13 cellular contexts compared by ENCODE assay signal in genomic region chr6:108630050-108630714, GRCh38.
DNase-seq lines count a peak whose midpoint lies in the region; ATAC-seq and TF ChIP-seq lines count a peak whose summit lies in the region.
"Had no signal": no experiment of that assay in that cellular context is flagged by ENCODE, and none has a peak within 500 bp of the region (broad histone marks: within the 10 kb centered on the region; RNA-seq: fewer than 3 reads in every experiment).

No MANE protein-coding gene starts in this region.

- intact Hi-C loops in activated CD4-positive, alpha-beta memory T cell treated with anti-CD3 and anti-CD28 coated beads for 36 hours (cut with micrococcal nuclease) = loop anchor here (1.0 to 5.0 kb wide), 3 partner anchors 31 to 65 kb away; no protein-coding TSS in a partner anchor
- intact Hi-C loops in A673 (cut with micrococcal nuclease; ENCODE audit: unreplicated experiment) = no loop called here
- intact Hi-C loops in prostate gland (cut with DNase I) = no loop called here

- peaks cover 81 to 93% (median 93%) of the 10 kb centered on the region in 3 donors for H3K4me1 Mint-ChIP-seq in CD8-positive, alpha-beta memory T cell
- H3K4me1 Mint-ChIP-seq in activated CD4-positive, alpha-beta memory T cell treated with anti-CD3 and anti-CD28 coated beads for 36 hours (ENCODE audit: low read depth) = peaks cover 61% of the 10 kb centered on the region

- POLR2A ChIA-PET in CD8-positive, alpha-beta memory T cell (lab: Charles Lee) = no interaction called here
- POLR2A ChIA-PET in activated CD4-positive, alpha-beta memory T cell treated with anti-CD3 and anti-CD28 coated beads for 36 hours (lab: Charles Lee) = interaction anchor here (1.0 kb wide), 1 partner anchor 9 kb away, joined by 3 read pairs; no protein-coding TSS in a partner anchor
- POLR2A ChIA-PET in A673 (lab: Charles Lee; ENCODE audit: low non-redundant PET) = no interaction called here

- ATAC-seq in HG03442 (IDR thresholded peaks at IDR 0.05; ENCODE audit: unreplicated experiment) = peak; percentile 46

- BruUV-seq in A673 (replicated peaks; lab: Mats Ljungman, UMichigan) = no TSS peak

- no peaks in the 10 kb centered on the region for H3K27me3 Mint-ChIP-seq in CD8-positive, alpha-beta memory T cell
- no peaks in the 10 kb centered on the region for H3K27me3 Mint-ChIP-seq in activated CD4-positive, alpha-beta memory T cell treated with anti-CD3 and anti-CD28 coated beads for 36 hours

- peaks cover 36% of the 10 kb centered on the region for H3K4me1 ChIP-seq in CD8-positive, alpha-beta memory T cell (ENCODE audit: insufficient read depth, low read length)
- H3K4me1 ChIP-seq in A673 (ENCODE audit: insufficient read depth, low read length, poor library complexity, severe bottlenecking) = peaks cover 17% of the 10 kb centered on the region
- H3K4me1 ChIP-seq in prostate gland (replicated peaks) = no peaks in the 10 kb centered on the region

- peak overlapping the region in 1 of 7 donors; percentile 14 for H3K4me3 Mint-ChIP-seq in CD8-positive, alpha-beta memory T cell
- no peak overlapping the region for H3K4me3 Mint-ChIP-seq in activated CD4-positive, alpha-beta memory T cell treated with anti-CD3 and anti-CD28 coated beads for 36 hours

- H3K4me3 ChIP-seq in CD8-positive, alpha-beta memory T cell (ENCODE audit: low read length) = no peak overlapping the region
- no peak overlapping the region for H3K4me3 ChIP-seq in A673 (ENCODE audit: low read depth, low read length, poor library complexity, severe bottlenecking)
- H3K4me3 ChIP-seq in prostate gland = no peak overlapping the region
- H3K4me3 ChIP-seq: transverse colon had no signal

- peak in 1 of 5 donors; percentile 34 for DNase-seq in CD8-positive, alpha-beta memory T cell
- DNase-seq in activated CD4-positive, alpha-beta memory T cell treated with anti-CD3 and anti-CD28 coated beads for 36 hours = peak; percentile 39
- DNase-seq in kidney tubule cell (ENCODE audit: low spot score) (peak; percentile 69), A673 (ENCODE audit: low spot score) (no peak), NCI-H2227 treated with DMSO at 0.1 percent for 48 hours (lab: John Stamatoyannopoulos, UW) (no peak), prostate gland (ENCODE audit: low spot score) (no peak), GM19240 (ENCODE audit: insufficient read length, low spot score) (no peak)
- DNase-seq: aorta; NCI-H1048; occipital lobe; stimulated activated CD4-positive, alpha-beta T cell treated with anti-CD3 and anti-CD28 coated beads, Interleukin-4, amount 100 ng/mL, for 24 hours; transverse colon had no signal

- 91% methylated on average over 4 of the region's 4 CpGs for WGBS in prostate gland

- no peak for TF ChIP-seq POLR2A in prostate gland (IDR thresholded peaks at IDR 0.05)

- H3K36me3 ChIP-seq in CD8-positive, alpha-beta memory T cell (ENCODE audit: insufficient read depth, low read length) = no peaks in the 10 kb centered on the region
- H3K36me3 ChIP-seq in A673 (ENCODE audit: insufficient read depth, low read length, poor library complexity, severe bottlenecking) (no peaks in the 10 kb centered on the region), prostate gland (no peaks in the 10 kb centered on the region)
- H3K36me3 ChIP-seq: transverse colon had no signal

- peak overlapping the region; percentile 0 to 70 (median 42) for H3K27ac Mint-ChIP-seq in CD8-positive, alpha-beta memory T cell
- H3K27ac Mint-ChIP-seq in activated CD4-positive, alpha-beta memory T cell treated with anti-CD3 and anti-CD28 coated beads for 36 hours = peak overlapping the region; percentile 21

- TF ChIP-seq CTCF in A673 (conservative IDR thresholded peaks at IDR 0.05; ENCODE audit: low read depth, low read length) = no peak
- no peak for TF ChIP-seq CTCF in prostate gland (IDR thresholded peaks at IDR 0.05)

- H3K27me3 ChIP-seq in CD8-positive, alpha-beta memory T cell (ENCODE audit: insufficient read depth, low read length, poor library complexity, severe bottlenecking) = no peaks in the 10 kb centered on the region
- H3K27me3 ChIP-seq in A673 (replicated peaks; ENCODE audit: insufficient read depth, low read depth, low read length, poor library complexity) = no peaks in the 10 kb centered on the region
- H3K27me3 ChIP-seq in prostate gland (replicated peaks; ENCODE audit: insufficient read depth) = no peaks in the 10 kb centered on the region
- H3K27me3 ChIP-seq: transverse colon had no signal

- H3K36me3 Mint-ChIP-seq in CD8-positive, alpha-beta memory T cell = no peaks in the 10 kb centered on the region
- H3K36me3 Mint-ChIP-seq in activated CD4-positive, alpha-beta memory T cell treated with anti-CD3 and anti-CD28 coated beads for 36 hours = no peaks in the 10 kb centered on the region

- no peaks in the 10 kb centered on the region for H3K9me3 Mint-ChIP-seq in CD8-positive, alpha-beta memory T cell
- H3K9me3 Mint-ChIP-seq in activated CD4-positive, alpha-beta memory T cell treated with anti-CD3 and anti-CD28 coated beads for 36 hours = no peaks in the 10 kb centered on the region

- peak overlapping the region; percentile 10 for H3K27ac ChIP-seq in CD8-positive, alpha-beta memory T cell (ENCODE audit: low read depth, low read length)
- no peak overlapping the region for H3K27ac ChIP-seq in A673 (ENCODE audit: low read depth, low read length, poor library complexity, severe bottlenecking)
- no peak overlapping the region for H3K27ac ChIP-seq in prostate gland
- H3K27ac ChIP-seq: transverse colon had no signal

- H3K9me3 ChIP-seq in CD8-positive, alpha-beta memory T cell (ENCODE audit: low read length) = no peaks in the 10 kb centered on the region
- H3K9me3 ChIP-seq in A673 (ENCODE audit: low read depth, low read length, poor library complexity, severe bottlenecking) (no peaks in the 10 kb centered on the region), prostate gland (no peaks in the 10 kb centered on the region)
- H3K9me3 ChIP-seq: transverse colon had no signal

- CTCF ChIA-PET in CD8-positive, alpha-beta memory T cell (lab: Charles Lee) = no interaction called here
- CTCF ChIA-PET in activated CD4-positive, alpha-beta memory T cell treated with anti-CD3 and anti-CD28 coated beads for 36 hours (lab: Charles Lee) = no interaction called here
- CTCF ChIA-PET in A673 (lab: Charles Lee) = no interaction called here

Comparison
In these comparisons a context has a peak if more than half of its experiments do, and no peak if none do; other contexts are left out.
1. DNase-seq: peak in activated CD4-positive, alpha-beta memory T cell treated with anti-CD3 and anti-CD28 coated beads for 36 hours (single experiment) and kidney tubule cell (single experiment); none in A673 (single experiment), NCI-H2227 treated with DMSO at 0.1 percent for 48 hours (single experiment), prostate gland (single experiment) and GM19240 (single experiment).